Comparison of ENCODE assay signal across 35 cellular contexts in the genomic region with DNA sequence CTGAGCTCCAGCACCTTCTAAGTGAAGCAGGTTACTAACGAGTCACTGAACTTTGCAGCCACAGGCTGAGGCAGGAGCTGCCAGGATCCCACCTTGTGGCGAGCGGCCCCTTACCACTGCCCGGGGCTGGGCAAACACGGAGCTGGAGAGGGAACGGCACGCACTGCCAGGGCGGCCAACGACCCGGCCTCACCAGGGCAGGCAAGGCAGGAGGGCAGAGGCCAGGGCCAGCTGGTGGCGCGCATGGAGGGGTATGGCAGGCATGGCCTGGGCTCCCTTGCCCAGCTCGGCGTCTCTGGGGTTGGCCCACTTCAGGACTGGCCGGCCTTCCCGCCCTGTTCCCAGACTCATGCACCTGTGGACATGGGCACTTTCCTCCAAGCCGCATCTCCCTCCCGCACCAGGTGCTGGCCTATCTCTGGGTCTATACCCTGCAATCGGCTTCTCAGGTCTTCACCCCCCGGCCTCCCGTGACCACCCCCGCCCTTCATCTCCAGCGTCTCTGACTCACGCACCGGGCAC.
"Had no signal": no experiment of that assay in that cellular context is flagged by ENCODE, and none has a peak within 500 bp of the region (broad histone marks: within the 10 kb centered on the region; RNA-seq: fewer than 3 reads in every experiment).

No MANE protein-coding gene starts in this region.

- H3K4me1 Mint-ChIP-seq: activated B cell treated with CpG ODN at 0.5 μM for 24 hours, brain had no signal

- H3K4me3 Mint-ChIP-seq: activated B cell treated with CpG ODN at 0.5 μM for 24 hours; activated CD4-positive, alpha-beta memory T cell treated with anti-CD3 and anti-CD28 coated beads for 36 hours; activated CD4-positive, alpha-beta T cell treated with anti-CD3 and anti-CD28 coated beads, Interleukin-2, amount 10 ng/mL, durations not matched to agents 24 days and 14 days; activated naive CD4-positive, alpha-beta T cell treated with anti-CD3 and anti-CD28 coated beads for 36 hours; activated naive CD8-positive, alpha-beta T cell treated with anti-CD3 and anti-CD28 coated beads for 36 hours; activated T-cell treated with anti-CD3 and anti-CD28 coated beads, Interleukin-2, amount 50 U/mL, for 4 hours; activated T-cell treated with anti-CD3 and anti-CD28 coated beads, Interleukin-2, amount 50 U/mL, for 72 hours; activated T-helper 1 cell treated with anti-CD3 and anti-CD28 coated beads, Interleukin-12 subunit alpha, Interleukin-12 subunit beta, Interleukin-2, Interleukin-4 antibody, amounts not matched to agents 30 ng/mL and 10 ng/mL and 1 ng/mL, durations not matched to agents 14 hours and 24 hours and 36 hours; activated T-helper 17 cell treated with anti-CD3 and anti-CD28 coated beads, Interleukin-2, amount 50 U/mL, for 72 hours; brain; central memory CD8-positive, alpha-beta T cell; T-helper 1 cell treated with Interleukin-12 subunit alpha and Interleukin-12 subunit beta and Interleukin-4 antibody, amounts not matched to agents 30 μg/mL and 1 μg/mL, for 36 hours; T-helper 2 cell treated with Interferon-gamma antibody and Interleukin-4, amounts not matched to agents 5 μg/mL and 100 μg/mL, for 36 hours had no signal

- DNase-seq: activated B cell treated with CpG ODN at 0.5 μM for 24 hours; activated CD4-positive, alpha-beta memory T cell treated with anti-CD3 and anti-CD28 coated beads for 36 hours; activated CD4-positive, alpha-beta T cell treated with anti-CD3 and anti-CD28 coated beads for 4 hours; activated CD4-positive, alpha-beta T cell treated with anti-CD3 and anti-CD28 coated beads, Interleukin-2, amount 10 ng/mL, durations not matched to agents 24 days and 14 days; activated CD4-positive, alpha-beta T cell treated with anti-CD3 and anti-CD28 coated beads, Interleukin-2, amount 50 U/mL, for 1 hour; activated CD4-positive, alpha-beta T cell treated with anti-CD3 and anti-CD28 coated beads, Interleukin-2, amount 50 U/mL, for 4 hours; activated CD4-positive, CD25-positive, alpha-beta regulatory T cell treated with anti-CD3 and anti-CD28 coated beads, Interleukin-2, amount 50 U/mL, for 72 hours; activated CD8-positive, alpha-beta memory T cell treated with anti-CD3 and anti-CD28 coated beads, Interleukin-2, amount 50 U/mL, for 4 hours; activated effector memory CD4-positive, alpha-beta T cell treated with anti-CD3 and anti-CD28 coated beads, Interleukin-2, amount 50 U/mL, for 16 hours; activated gamma-delta T cell treated with Interleukin-2 at 50 U/mL for 16 hours; activated naive CD4-positive, alpha-beta T cell; activated naive CD4-positive, alpha-beta T cell treated with anti-CD3 and anti-CD28 coated beads for 36 hours; activated naive CD4-positive, alpha-beta T cell treated with anti-CD3 and anti-CD28 coated beads, Interleukin-2, amount 50 U/mL, for 16 hours; activated naive CD8-positive, alpha-beta T cell treated with anti-CD3 and anti-CD28 coated beads for 36 hours; activated T-cell treated with anti-CD3 and anti-CD28 coated beads for 4 hours; activated T-cell treated with anti-CD3 and anti-CD28 coated beads, Interleukin-2, amount 50 U/mL, for 1 hour; activated T-cell treated with anti-CD3 and anti-CD28 coated beads, Interleukin-2, amount 50 U/mL, for 4 hours; activated T-cell treated with anti-CD3 and anti-CD28 coated beads, Interleukin-2, amount 50 U/mL, for 72 hours; amygdala; anterior cingulate cortex; caudate nucleus; SW 1271; T-helper 1 cell; T-helper 2 cell; T-helper 9 cell had no signal

- H3K36me3 Mint-ChIP-seq: activated CD4-positive, alpha-beta memory T cell treated with anti-CD3 and anti-CD28 coated beads for 36 hours; activated naive CD8-positive, alpha-beta T cell treated with anti-CD3 and anti-CD28 coated beads for 36 hours; brain had no signal

- H3K27ac ChIP-seq: ascending aorta, cardiac muscle cell, VCaP had no signal

- H3K4me3 ChIP-seq: ascending aorta, cardiac muscle cell had no signal

- H3K27me3 Mint-ChIP-seq: activated CD4-positive, alpha-beta memory T cell treated with anti-CD3 and anti-CD28 coated beads for 36 hours; activated CD4-positive, alpha-beta T cell treated with anti-CD3 and anti-CD28 coated beads, Interleukin-2, amount 10 ng/mL, durations not matched to agents 24 days and 14 days; activated naive CD8-positive, alpha-beta T cell treated with anti-CD3 and anti-CD28 coated beads for 36 hours; activated T-helper 17 cell treated with anti-CD3 and anti-CD28 coated beads, Interleukin-2, amount 50 U/mL, for 72 hours; central memory CD8-positive, alpha-beta T cell had no signal

- H3K27ac Mint-ChIP-seq: activated B cell treated with CpG ODN at 0.5 μM for 24 hours; activated CD4-positive, alpha-beta memory T cell treated with anti-CD3 and anti-CD28 coated beads for 36 hours; activated CD4-positive, alpha-beta T cell treated with anti-CD3 and anti-CD28 coated beads, Interleukin-2, amount 10 ng/mL, durations not matched to agents 24 days and 14 days; activated naive CD4-positive, alpha-beta T cell treated with anti-CD3 and anti-CD28 coated beads for 36 hours; activated naive CD4-positive, alpha-beta T cell treated with anti-CD3 and anti-CD28 coated beads, Interleukin-2, amount 50 U/mL, for 72 hours; activated naive CD8-positive, alpha-beta T cell treated with anti-CD3 and anti-CD28 coated beads for 36 hours; activated T-cell treated with anti-CD3 and anti-CD28 coated beads, Interleukin-2, amount 50 U/mL, for 72 hours; activated T-helper 1 cell treated with anti-CD3 and anti-CD28 coated beads, Interleukin-12 subunit alpha, Interleukin-12 subunit beta, Interleukin-2, Interleukin-4 antibody, amounts not matched to agents 30 ng/mL and 10 ng/mL and 1 ng/mL, durations not matched to agents 14 hours and 24 hours and 36 hours; activated T-helper 17 cell treated with anti-CD3 and anti-CD28 coated beads, Interleukin-2, amount 50 U/mL, for 72 hours; brain; T-helper 1 cell treated with Interleukin-12 subunit alpha and Interleukin-12 subunit beta and Interleukin-4 antibody, amounts not matched to agents 30 μg/mL and 1 μg/mL, for 36 hours; T-helper 2 cell treated with Interferon-gamma antibody and Interleukin-4, amounts not matched to agents 5 μg/mL and 100 μg/mL, for 36 hours had no signal

- H3K36me3 ChIP-seq: ascending aorta, cardiac muscle cell had no signal

- H3K27me3 ChIP-seq: ascending aorta, cardiac muscle cell had no signal

- H3K4me1 ChIP-seq: ascending aorta had no signal

- ATAC-seq: activated naive CD4-positive, alpha-beta T cell treated with anti-CD3 and anti-CD28 coated beads, Interleukin-2, amount 50 U/mL, for 72 hours; activated T-cell treated with anti-CD3 and anti-CD28 coated beads, Interleukin-2, amount 50 U/mL, for 4 hours; activated T-cell treated with anti-CD3 and anti-CD28 coated beads, Interleukin-2, amount 50 U/mL, for 72 hours; activated T-helper 17 cell treated with anti-CD3 and anti-CD28 coated beads, Interleukin-2, amount 50 U/mL, for 72 hours had no signal
